In the genomic region with DNA sequence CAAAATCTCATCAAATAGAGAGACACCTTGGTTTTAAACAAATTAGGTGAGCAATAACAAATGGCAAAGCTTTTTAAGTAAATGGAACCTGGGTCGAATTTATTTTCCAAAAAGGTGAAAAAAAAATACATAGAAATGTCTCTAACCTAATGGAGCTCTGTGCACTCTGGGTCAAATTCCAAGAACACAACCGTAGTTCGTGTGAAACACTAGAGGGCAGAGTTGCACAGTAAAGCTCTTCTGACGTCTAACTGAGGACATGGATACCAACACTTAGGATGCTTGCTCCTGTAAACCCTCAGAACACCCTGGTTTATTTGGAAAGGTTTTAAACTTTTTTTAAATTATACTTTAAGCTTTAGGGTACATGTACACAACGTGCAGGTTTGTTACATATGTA, we compare ENCODE assay signal across 8 cellular contexts. TPM values are rescaled to one million over a fixed set of nuclear protein-coding genes. Genes with fewer than 3 reads are reported as not detected.
DNase-seq lines count a peak whose midpoint lies in the region; ATAC-seq and TF ChIP-seq lines count a peak whose summit lies in the region.

No MANE protein-coding gene starts in this region.

- H3K79me2 ChIP-seq in trophoblast cell (ENCODE audit: control insufficient read depth, insufficient read depth, low read length, poor library complexity), result no peaks in the 10 kb centered on the region

- DNase-seq in Ammon's horn (ENCODE audit: low spot score) (peak; percentile 83), NCI-H128 (lab: John Stamatoyannopoulos, UW; ENCODE audit: unreplicated experiment) (peak; percentile 31), fibroblast of the aortic adventitia (ENCODE audit: low read depth) (peak; percentile 69), trophoblast cell (peak; percentile 27 to 76)
- DNase-seq in activated CD4-positive, CD25-positive, alpha-beta regulatory T cell treated with anti-CD3 and anti-CD28 coated beads, Interleukin-2, amount 50 U/mL, for 72 hours, result no peak

- no peaks in the 10 kb centered on the region for H3K36me3 ChIP-seq in trophoblast cell (ENCODE audit: control insufficient read depth in 1 of 2, insufficient read depth in 2 of 2, low read length in 2 of 2)

- no peak overlapping the region for H3K14ac ChIP-seq in trophoblast cell (ENCODE audit: low read length)

- no peak overlapping the region for H3K9ac ChIP-seq in trophoblast cell (ENCODE audit: low read length)

- no peak overlapping the region for H3K4me2 ChIP-seq in trophoblast cell (ENCODE audit: low read length)

- WGBS in trophoblast cell (ENCODE audit: extremely low coverage, insufficient coverage, insufficient read length), result no CpG with 5 or more reads among the region's 5 CpGs

- H2BK120ac ChIP-seq in trophoblast cell (ENCODE audit: insufficient read depth, low read length, poor library complexity), result no peak overlapping the region

- H3K4ac ChIP-seq in trophoblast cell (ENCODE audit: low read depth, low read length), result no peak overlapping the region

- no peak overlapping the region for H3K23ac ChIP-seq in trophoblast cell (ENCODE audit: low read length)

- H2AK5ac ChIP-seq in trophoblast cell (ENCODE audit: low read length), result no peak overlapping the region

- no peak overlapping the region for H2AFZ ChIP-seq in trophoblast cell (ENCODE audit: insufficient read depth, low read length, poor library complexity)

- no peak overlapping the region for H2BK5ac ChIP-seq in trophoblast cell (ENCODE audit: low read depth, low read length, poor library complexity)

- H3K79me1 ChIP-seq in trophoblast cell (ENCODE audit: low read length), result no peaks in the 10 kb centered on the region

- no peak overlapping the region for H2BK12ac ChIP-seq in trophoblast cell (ENCODE audit: low read length)

- H3K27ac ChIP-seq in trophoblast cell (ENCODE audit: low read depth, low read length), result no peak overlapping the region

- ATAC-seq in GM18502 (IDR thresholded peaks at IDR 0.05; ENCODE audit: poor library complexity, unreplicated experiment) (peak; percentile 97), HG02840 (IDR thresholded peaks at IDR 0.05; ENCODE audit: low FRiP score, unreplicated experiment) (peak; percentile 70), SK-N-SH treated with all-trans-retinoic acid at 6 μM for 48 hours (peak; percentile 98)

- TF ChIP-seq CTCF in fibroblast of the aortic adventitia (IDR thresholded peaks at IDR 0.05; ENCODE audit: insufficient read depth, low read length), result peak; percentile 69

- no peaks in the 10 kb centered on the region for H3K4me1 ChIP-seq in trophoblast cell (ENCODE audit: control insufficient read depth in 1 of 2, insufficient read depth in 2 of 2, low read length in 2 of 2)

- H3K9me3 ChIP-seq in trophoblast cell (ENCODE audit: insufficient read depth, low read depth, low read length), result no peaks in the 10 kb centered on the region

- H3K18ac ChIP-seq in trophoblast cell (ENCODE audit: low read length), result no peak overlapping the region

- H4K8ac ChIP-seq in trophoblast cell (ENCODE audit: low read depth, low read length), result no peak overlapping the region

- no peaks in the 10 kb centered on the region for H3K27me3 ChIP-seq in trophoblast cell (ENCODE audit: insufficient read depth, low read length)

- no peak overlapping the region for H4K12ac ChIP-seq in trophoblast cell (ENCODE audit: low read depth, low read length)

- H4K91ac ChIP-seq in trophoblast cell (ENCODE audit: low read depth, low read length), result no peak overlapping the region

- H3K4me3 ChIP-seq in fibroblast of the aortic adventitia (ENCODE audit: low read depth, low read length), result no peak overlapping the region
- no peak overlapping the region for H3K4me3 ChIP-seq in trophoblast cell (ENCODE audit: low read depth, low read length)

TF ChIP-seq in SK-N-SH treated with all-trans-retinoic acid at 6 μM for 48 hours, 23 proteins besides CTCF, POLR2A, EP300 and RAD21:
- TF ChIP-seq, protein P1, sequence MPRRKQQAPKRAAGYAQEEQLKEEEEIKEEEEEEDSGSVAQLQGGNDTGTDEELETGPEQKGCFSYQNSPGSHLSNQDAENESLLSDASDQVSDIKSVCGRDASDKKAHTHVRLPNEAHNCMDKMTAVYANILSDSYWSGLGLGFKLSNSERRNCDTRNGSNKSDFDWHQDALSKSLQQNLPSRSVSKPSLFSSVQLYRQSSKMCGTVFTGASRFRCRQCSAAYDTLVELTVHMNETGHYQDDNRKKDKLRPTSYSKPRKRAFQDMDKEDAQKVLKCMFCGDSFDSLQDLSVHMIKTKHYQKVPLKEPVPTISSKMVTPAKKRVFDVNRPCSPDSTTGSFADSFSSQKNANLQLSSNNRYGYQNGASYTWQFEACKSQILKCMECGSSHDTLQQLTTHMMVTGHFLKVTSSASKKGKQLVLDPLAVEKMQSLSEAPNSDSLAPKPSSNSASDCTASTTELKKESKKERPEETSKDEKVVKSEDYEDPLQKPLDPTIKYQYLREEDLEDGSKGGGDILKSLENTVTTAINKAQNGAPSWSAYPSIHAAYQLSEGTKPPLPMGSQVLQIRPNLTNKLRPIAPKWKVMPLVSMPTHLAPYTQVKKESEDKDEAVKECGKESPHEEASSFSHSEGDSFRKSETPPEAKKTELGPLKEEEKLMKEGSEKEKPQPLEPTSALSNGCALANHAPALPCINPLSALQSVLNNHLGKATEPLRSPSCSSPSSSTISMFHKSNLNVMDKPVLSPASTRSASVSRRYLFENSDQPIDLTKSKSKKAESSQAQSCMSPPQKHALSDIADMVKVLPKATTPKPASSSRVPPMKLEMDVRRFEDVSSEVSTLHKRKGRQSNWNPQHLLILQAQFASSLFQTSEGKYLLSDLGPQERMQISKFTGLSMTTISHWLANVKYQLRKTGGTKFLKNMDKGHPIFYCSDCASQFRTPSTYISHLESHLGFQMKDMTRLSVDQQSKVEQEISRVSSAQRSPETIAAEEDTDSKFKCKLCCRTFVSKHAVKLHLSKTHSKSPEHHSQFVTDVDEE (CRISPR knock-in tag; IDR thresholded peaks at IDR 0.05), result no peak
- TF ChIP-seq, protein P2, sequence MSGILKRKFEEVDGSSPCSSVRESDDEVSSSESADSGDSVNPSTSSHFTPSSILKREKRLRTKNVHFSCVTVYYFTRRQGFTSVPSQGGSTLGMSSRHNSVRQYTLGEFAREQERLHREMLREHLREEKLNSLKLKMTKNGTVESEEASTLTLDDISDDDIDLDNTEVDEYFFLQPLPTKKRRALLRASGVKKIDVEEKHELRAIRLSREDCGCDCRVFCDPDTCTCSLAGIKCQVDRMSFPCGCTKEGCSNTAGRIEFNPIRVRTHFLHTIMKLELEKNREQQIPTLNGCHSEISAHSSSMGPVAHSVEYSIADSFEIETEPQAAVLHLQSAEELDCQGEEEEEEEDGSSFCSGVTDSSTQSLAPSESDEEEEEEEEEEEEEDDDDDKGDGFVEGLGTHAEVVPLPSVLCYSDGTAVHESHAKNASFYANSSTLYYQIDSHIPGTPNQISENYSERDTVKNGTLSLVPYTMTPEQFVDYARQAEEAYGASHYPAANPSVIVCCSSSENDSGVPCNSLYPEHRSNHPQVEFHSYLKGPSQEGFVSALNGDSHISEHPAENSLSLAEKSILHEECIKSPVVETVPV (CRISPR knock-in tag; IDR thresholded peaks at IDR 0.05), result no peak
- TF ChIP-seq TCF4 (CRISPR knock-in tag; IDR thresholded peaks at IDR 0.05; ENCODE audit: borderline replicate concordance), result no peak
- TF ChIP-seq, protein P3, sequence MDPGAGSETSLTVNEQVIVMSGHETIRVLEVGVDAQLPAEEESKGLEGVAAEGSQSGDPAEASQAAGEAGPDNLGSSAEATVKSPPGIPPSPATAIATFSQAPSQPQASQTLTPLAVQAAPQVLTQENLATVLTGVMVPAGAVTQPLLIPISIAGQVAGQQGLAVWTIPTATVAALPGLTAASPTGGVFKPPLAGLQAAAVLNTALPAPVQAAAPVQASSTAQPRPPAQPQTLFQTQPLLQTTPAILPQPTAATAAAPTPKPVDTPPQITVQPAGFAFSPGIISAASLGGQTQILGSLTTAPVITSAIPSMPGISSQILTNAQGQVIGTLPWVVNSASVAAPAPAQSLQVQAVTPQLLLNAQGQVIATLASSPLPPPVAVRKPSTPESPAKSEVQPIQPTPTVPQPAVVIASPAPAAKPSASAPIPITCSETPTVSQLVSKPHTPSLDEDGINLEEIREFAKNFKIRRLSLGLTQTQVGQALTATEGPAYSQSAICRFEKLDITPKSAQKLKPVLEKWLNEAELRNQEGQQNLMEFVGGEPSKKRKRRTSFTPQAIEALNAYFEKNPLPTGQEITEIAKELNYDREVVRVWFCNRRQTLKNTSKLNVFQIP (CRISPR knock-in tag; IDR thresholded peaks at IDR 0.05; ENCODE audit: borderline replicate concordance, low read depth), result no peak
- TF ChIP-seq BACH2 (CRISPR knock-in tag; IDR thresholded peaks at IDR 0.05; ENCODE audit: borderline replicate concordance), result no peak
- no peak for TF ChIP-seq GLIS3 (CRISPR knock-in tag; IDR thresholded peaks at IDR 0.05)
- no peak for TF ChIP-seq ZFP30 (CRISPR knock-in tag; IDR thresholded peaks at IDR 0.05)
- TF ChIP-seq ZNF70 (CRISPR knock-in tag; IDR thresholded peaks at IDR 0.05), result no peak
- TF ChIP-seq, protein P4, sequence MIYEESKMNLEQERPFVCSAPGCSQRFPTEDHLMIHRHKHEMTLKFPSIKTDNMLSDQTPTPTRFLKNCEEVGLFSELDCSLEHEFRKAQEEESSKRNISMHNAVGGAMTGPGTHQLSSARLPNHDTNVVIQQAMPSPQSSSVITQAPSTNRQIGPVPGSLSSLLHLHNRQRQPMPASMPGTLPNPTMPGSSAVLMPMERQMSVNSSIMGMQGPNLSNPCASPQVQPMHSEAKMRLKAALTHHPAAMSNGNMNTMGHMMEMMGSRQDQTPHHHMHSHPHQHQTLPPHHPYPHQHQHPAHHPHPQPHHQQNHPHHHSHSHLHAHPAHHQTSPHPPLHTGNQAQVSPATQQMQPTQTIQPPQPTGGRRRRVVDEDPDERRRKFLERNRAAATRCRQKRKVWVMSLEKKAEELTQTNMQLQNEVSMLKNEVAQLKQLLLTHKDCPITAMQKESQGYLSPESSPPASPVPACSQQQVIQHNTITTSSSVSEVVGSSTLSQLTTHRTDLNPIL (CRISPR knock-in tag; IDR thresholded peaks at IDR 0.05; ENCODE audit: low read depth), result no peak
- TF ChIP-seq ESRRG (CRISPR knock-in tag; IDR thresholded peaks at IDR 0.05), result no peak
- TF ChIP-seq ARNTL (CRISPR knock-in tag; IDR thresholded peaks at IDR 0.05; ENCODE audit: borderline replicate concordance, low read depth), result no peak
- no peak for TF ChIP-seq ISL1 (CRISPR knock-in tag; IDR thresholded peaks at IDR 0.05)
- TF ChIP-seq RARB (CRISPR knock-in tag; IDR thresholded peaks at IDR 0.05), result no peak
- no peak for TF ChIP-seq ZNF565 (CRISPR knock-in tag; conservative IDR thresholded peaks at IDR 0.05; ENCODE audit: low read depth)
- no peak for TF ChIP-seq TOX (CRISPR knock-in tag; IDR thresholded peaks at IDR 0.05; ENCODE audit: borderline replicate concordance)
- no peak for TF ChIP-seq ZFP3 (CRISPR knock-in tag; IDR thresholded peaks at IDR 0.05)
- TF ChIP-seq ZNF8 (CRISPR knock-in tag; IDR thresholded peaks at IDR 0.05), result no peak
- TF ChIP-seq CSDC2 (CRISPR knock-in tag; IDR thresholded peaks at IDR 0.05), result no peak

RNA-seq across cellular contexts. Expression of gene MARCHF11, which starts 18.9 kb away (rescaled TPM):
- not detected in 2 replicates for total RNA-seq in fibroblast of the aortic adventitia (ENCODE audit: low replicate concordance)
- polyA plus RNA-seq in trophoblast cell (2013), result 0.19 and 0.22 TPM in 2 replicates
